Comparison of ENCODE assay signal across 11 cellular contexts in the genomic region with DNA sequence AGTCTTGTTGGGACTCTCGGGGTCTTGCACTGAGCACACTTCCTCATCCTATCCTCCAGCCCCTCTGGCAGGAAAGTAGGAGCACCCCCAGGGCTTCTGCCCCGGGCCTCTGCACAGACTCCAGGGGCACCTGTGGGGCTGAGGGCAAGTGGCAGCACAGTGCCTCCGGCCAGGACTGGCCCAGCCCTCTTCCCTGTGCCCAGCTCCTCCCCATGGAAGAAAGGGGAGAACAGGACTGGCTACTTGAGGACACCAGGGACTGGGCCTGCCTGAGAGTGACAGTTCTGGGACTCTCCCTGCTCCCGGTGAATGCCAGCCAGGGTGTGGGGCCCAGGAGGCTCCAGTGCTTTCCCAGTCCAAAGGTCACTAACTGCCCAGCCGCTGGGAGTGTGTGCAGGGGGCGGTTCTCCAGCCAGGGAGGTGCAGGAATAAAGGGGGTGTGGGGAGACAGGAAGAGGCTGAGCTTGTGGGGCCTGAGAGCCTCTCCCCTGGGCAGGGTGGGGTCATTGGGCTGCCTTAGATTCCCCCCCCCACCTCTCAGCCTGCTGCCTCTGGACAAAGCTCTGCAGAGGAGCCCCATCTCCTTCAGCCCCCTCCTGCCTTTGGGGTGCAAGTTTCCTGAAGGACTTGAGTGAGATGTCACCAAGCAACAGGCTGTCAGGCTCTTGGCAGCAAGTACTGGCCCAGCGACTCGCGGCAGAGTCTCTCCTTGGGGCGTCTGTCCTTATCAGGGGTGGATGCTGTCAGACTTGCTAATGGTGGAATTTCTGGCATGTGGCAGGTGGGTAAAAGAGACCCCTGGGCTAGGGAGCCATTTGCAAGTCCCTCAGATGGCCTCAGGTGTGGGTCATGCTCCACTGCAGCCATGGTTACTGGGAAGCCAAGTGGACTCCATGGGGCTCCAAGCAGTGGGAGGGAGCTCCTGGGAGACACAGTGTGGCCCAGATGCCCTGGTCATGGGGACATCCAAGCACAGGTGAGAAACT. TPM values are rescaled to one million over a fixed set of nuclear protein-coding genes. Genes with fewer than 3 reads are reported as not detected.
A peak's percentile ranks its signal among the peaks of the same experiment; 100 is the strongest.
DNase-seq lines count a peak whose midpoint lies in the region; ATAC-seq, FAIRE-seq and TF ChIP-seq lines count a peak whose summit lies in the region.
"Had no signal": no experiment of that assay in that cellular context is flagged by ENCODE, and none has a peak within 500 bp of the region (broad histone marks: within the 10 kb centered on the region; RNA-seq: fewer than 3 reads in every experiment).

No MANE protein-coding gene starts in this region.

- no peaks in the 10 kb centered on the region for H3K9me3 ChIP-seq in pancreas

- peak overlapping the region; percentile 64 to 88 (median 72) for H3K27ac ChIP-seq in pancreas

- intact Hi-C loops in pancreas (cut with DNase I), result loop anchor here in 1 of 3 donors (10.0 kb wide), 1 partner anchor 82 kb away; no protein-coding TSS in a partner anchor

- WGBS in pancreas, 2 donors, result 7 to 9% methylated on average over 10 of the region's 10 CpGs

- ATAC-seq in pancreas, result peak; percentile 87 to 94 (median 92)
- ATAC-seq in GM21515 (IDR thresholded peaks at IDR 0.05; ENCODE audit: unreplicated experiment), result no peak

- H3K36me3 ChIP-seq in pancreas, result no peaks in the 10 kb centered on the region

- peaks cover 26 to 53% (median 37%) of the 10 kb centered on the region in 3 donors for H3K4me1 ChIP-seq in pancreas

- no peaks in the 10 kb centered on the region for H3K27me3 ChIP-seq in pancreas

- DNase-seq in Daoy (ENCODE audit: low read depth), result peak; percentile 63
- DNase-seq in NCI-H526 treated with DMSO at 0.1 percent for 48 hours (lab: John Stamatoyannopoulos, UW), result peak; percentile 78
- DNase-seq in fibroblast of pulmonary artery (ENCODE audit: low read depth), result peak; percentile 23
- peak; percentile 84 to 97 (median 96) for DNase-seq in pancreas
- no peak for DNase-seq in globus pallidus (ENCODE audit: low spot score)
- DNase-seq in SK-N-DZ (ENCODE audit: low spot score), result no peak
- DNase-seq in stimulated activated CD8-positive, alpha-beta memory T cell treated with anti-CD3 and anti-CD28 coated beads, Interleukin-4, amount 100 ng/mL, for 48 hours, result no peak
- DNase-seq: activated CD4-positive, alpha-beta memory T cell treated with anti-CD3 and anti-CD28 coated beads, Interleukin-2, amount 10 ng/mL, durations not matched to agents 7 days and 5 days; NCI-H1436 had no signal

- H3K4me3 ChIP-seq in fibroblast of pulmonary artery (replicated peaks; ENCODE audit: low read depth, low read length) (no peak overlapping the region), pancreas (peak overlapping the region in 2 of 4 donors; percentile 16 to 18)

- TF ChIP-seq CTCF in fibroblast of pulmonary artery (IDR thresholded peaks at IDR 0.05; ENCODE audit: low read length, missing control alignments), result no peak
- TF ChIP-seq CTCF in pancreas (IDR thresholded peaks at IDR 0.05), result no peak

- FAIRE-seq in pancreas (lab: Jason Lieb, UNC), result no peak
- FAIRE-seq: G401.6 had no signal

RNA-seq across cellular contexts. Expression of gene JADE2, which starts 19.1 kb away (rescaled TPM):
- 10.9 and 21.1 TPM in 2 replicates for total RNA-seq in Daoy (2014; rRNA removed; shearing (Covaris generic))
- 10 to 100 TPM; 25.7 to 42.7 (median 27.4) TPM for total RNA-seq in pancreas
- 10 to 100 TPM in 1 of 2 donors, 1 to 10 TPM in 1; 9.6 to 12.6 TPM for polyA plus RNA-seq in pancreas
- 1.7 and 3.2 TPM in 2 replicates for polyA plus RNA-seq in SK-N-DZ (2014; cell fraction: cytosol; rRNA removed)
- polyA plus RNA-seq in SK-N-DZ (2014; cell fraction: nucleus; rRNA removed), result 1.6 and 3.0 TPM in 2 replicates

Comparison
In these comparisons a context has a peak if more than half of its experiments do, and no peak if none do; other contexts are left out.
1. DNase-seq: peak in Daoy (single experiment), NCI-H526 treated with DMSO at 0.1 percent for 48 hours (single experiment), fibroblast of pulmonary artery (single experiment) and pancreas (6 of 6); none in globus pallidus (single experiment), SK-N-DZ (single experiment) and stimulated activated CD8-positive, alpha-beta memory T cell treated with anti-CD3 and anti-CD28 coated beads, Interleukin-4, amount 100 ng/mL, for 48 hours (single experiment).